ENCODE assay signal across 8 cellular contexts in genomic region chr16:58500329-58501241, GRCh38. TPM values are rescaled to one million over a fixed set of nuclear protein-coding genes. Genes with fewer than 3 reads are reported as not detected.
A peak's percentile ranks its signal among the peaks of the same experiment; 100 is the strongest.
DNase-seq lines count a peak whose midpoint lies in the region; ATAC-seq, FAIRE-seq and TF ChIP-seq lines count a peak whose summit lies in the region.

No MANE protein-coding gene starts in this region.

- TF ChIP-seq CTCF in 22Rv1 (IDR thresholded peaks at IDR 0.05), result no peak
- TF ChIP-seq CTCF in kidney epithelial cell (IDR thresholded peaks at IDR 0.05; ENCODE audit: insufficient read depth, low read length, poor library complexity, severe bottlenecking), result no peak
- TF ChIP-seq CTCF in thoracic aorta (IDR thresholded peaks at IDR 0.05), result no peak

- H3K27ac ChIP-seq in 22Rv1, result peak overlapping the region; percentile 35; the same call in 1 of the 2 replicates
- no peak overlapping the region for H3K27ac ChIP-seq in thoracic aorta

- no peaks in the 10 kb centered on the region for H3K9me3 ChIP-seq in thoracic aorta

- ATAC-seq in thoracic aorta (ENCODE audit: insufficient number of reproducible peaks, low FRiP score, low read depth) (no peak), HG03280 (IDR thresholded peaks at IDR 0.05; ENCODE audit: unreplicated experiment) (no peak), GM18498 (IDR thresholded peaks at IDR 0.05; ENCODE audit: unreplicated experiment) (no peak)

- peaks cover 10% of the 10 kb centered on the region; the same call in 1 of the 2 replicates for H3K27me3 ChIP-seq in H7 (ENCODE audit: control insufficient read depth, insufficient read depth, low read length)
- no peaks in the 10 kb centered on the region for H3K27me3 ChIP-seq in kidney epithelial cell (ENCODE audit: control insufficient read depth, insufficient read depth, low read length)
- no peaks in the 10 kb centered on the region for H3K27me3 ChIP-seq in thoracic aorta (replicated peaks; ENCODE audit: insufficient read depth)

- peak; percentile 89 for DNase-seq in H7
- DNase-seq in astrocyte of the hippocampus (ENCODE audit: low read depth, low spot score), result peak; percentile 46
- no peak for DNase-seq in kidney epithelial cell (ENCODE audit: low read depth)
- DNase-seq in thoracic aorta (ENCODE audit: low spot score), result no peak
- DNase-seq in GM19239 (ENCODE audit: insufficient read length, low spot score), result no peak

- peaks cover 3 to 16% of the 10 kb centered on the region in 2 donors for H3K4me1 ChIP-seq in thoracic aorta (ENCODE audit: control insufficient read depth in 1 of 2, low read depth in 2 of 2)

- no peak for FAIRE-seq in GM19239 (lab: Jason Lieb, UNC)

- peak overlapping the region; percentile 62 for H3K4me3 ChIP-seq in H7 (ENCODE audit: insufficient read depth, low read depth, low read length)
- peak overlapping the region; percentile 56 for H3K4me3 ChIP-seq in kidney epithelial cell (ENCODE audit: low read depth, low read length)
- peak overlapping the region; percentile 41 for H3K4me3 ChIP-seq in thoracic aorta

- H3K36me3 ChIP-seq in H7 (replicated peaks; ENCODE audit: control insufficient read depth, insufficient read depth, low read length) (no peaks in the 10 kb centered on the region), kidney epithelial cell (ENCODE audit: control insufficient read depth, insufficient read depth, low read length) (no peaks in the 10 kb centered on the region), thoracic aorta (no peaks in the 10 kb centered on the region)

RNA-seq across cellular contexts. Expression of gene NDRG4, which starts 0.6 kb away (rescaled TPM):
- total RNA-seq in H7 (2014; rRNA removed; shearing (Covaris generic)), result 24.9 and 27.6 TPM in 2 replicates
- total RNA-seq in kidney epithelial cell, result 30.1 and 38.7 TPM in 2 replicates
- total RNA-seq in thoracic aorta, result 10 to 100 TPM in 1 of 2 donors, 1 to 10 TPM in 1; 2.2 to 11.0 TPM

RNA-seq across cellular contexts. Expression of gene SETD6, which starts 14.7 kb away (rescaled TPM):
- total RNA-seq in H7 (2014; rRNA removed; shearing (Covaris generic)), result 32.2 and 39.4 TPM in 2 replicates
- total RNA-seq in kidney epithelial cell (12.5 and 32.1 TPM in 2 replicates), thoracic aorta (10 to 100 TPM; 19.2 to 47.3 TPM)

Comparison
In these comparisons a context has a peak if more than half of its experiments do, and no peak if none do; other contexts are left out.
1. DNase-seq: peak in H7 (single experiment) and astrocyte of the hippocampus (single experiment); none in kidney epithelial cell (single experiment), thoracic aorta (single experiment) and GM19239 (single experiment).
2. Peak in every context shown above with its lines, with median percentiles within 50 percentile points of each other: H3K4me3 ChIP-seq.